19 cellular contexts compared by ENCODE assay signal in genomic region chr14:54438703-54439102, GRCh38. TPM values are rescaled to one million over a fixed set of nuclear protein-coding genes. Genes with fewer than 3 reads are reported as not detected.
DNase-seq lines count a peak whose midpoint lies in the region; ATAC-seq, FAIRE-seq and TF ChIP-seq lines count a peak whose summit lies in the region.
"Had no signal": no experiment of that assay in that cellular context is flagged by ENCODE, and none has a peak within 500 bp of the region (broad histone marks: within the 10 kb centered on the region; RNA-seq: fewer than 3 reads in every experiment).

No MANE protein-coding gene starts in this region.

- no peak for FAIRE-seq in A549 (lab: Jason Lieb, UNC)
- FAIRE-seq: bronchial epithelial cell, islet of Langerhans had no signal

- peak overlapping the region; percentile 21 for H3K4me3 Mint-ChIP-seq in T-helper 17 cell

- CTCF ChIA-PET in A549 (lab: Yijun Ruan, JAX) = interaction anchor here (0.7 to 2.1 kb wide), 3 partner anchors 15 to 72 kb away, joined by 3 to 9 read pairs (median 4); partner anchors contain the start of gene CDKN3

- H3K27ac ChIP-seq in A549 = no peak overlapping the region

- H3K4me1 ChIP-seq in A549 = peaks cover 40% of the 10 kb centered on the region

- no peak for TF ChIP-seq POLR2A in A549 (IDR thresholded peaks at IDR 0.05; ENCODE audit: low read length)

- H3K4me2 ChIP-seq in A549 = peak overlapping the region; percentile 93; the same call in 2 of the 3 replicates

- TF ChIP-seq CTCF in A549 (IDR thresholded peaks at IDR 0.05) = no peak

- H3K4me1 Mint-ChIP-seq in T-helper 17 cell = peaks cover 47% of the 10 kb centered on the region

- no peaks in the 10 kb centered on the region for H3K36me3 Mint-ChIP-seq in T-helper 17 cell (ENCODE audit: low read depth)

- no peak overlapping the region for H3K27ac Mint-ChIP-seq in T-helper 17 cell

- no peaks in the 10 kb centered on the region for H3K27me3 Mint-ChIP-seq in T-helper 17 cell

- TF ChIP-seq RAD21 in A549 (conservative IDR thresholded peaks at IDR 0.05 in 1 of 2, IDR thresholded peaks at IDR 0.05 in 1 of 2) = no peak

- 91% methylated on average over 4 of the region's 4 CpGs for WGBS in A549 (ENCODE audit: missing lambda C conversion rate)

- POLR2A ChIA-PET in A549 (lab: Yijun Ruan, JAX) = no interaction called here

- no peak for DNase-seq in A549 (ENCODE audit: low read depth in 1 of 2, low spot score in 1 of 2)
- peak; percentile 7 for DNase-seq in EL
- DNase-seq in T-helper 17 cell = no peak
- peak; percentile 23 for DNase-seq in iPS DF 19.7 (ENCODE audit: low read depth, low spot score)
- DNase-seq in dedifferentiated amniotic fluid mesenchymal stem cell (ENCODE audit: extremely low spot score) = no peak
- DNase-seq in stimulated activated CD4-positive, alpha-beta T cell treated with anti-CD3 and anti-CD28 coated beads, Interleukin-4, amount 100 ng/mL, for 24 hours = no peak
- DNase-seq: activated naive CD4-positive, alpha-beta T cell; AML-193; DMS53; foreskin melanocyte; NCI-H1694 treated with DMSO at 0.1 percent for 48 hours; NCI-H774; posterior cingulate gyrus; stimulated activated CD4-positive, alpha-beta T cell treated with anti-CD3 and anti-CD28 coated beads, Interleukin-12 subunit alpha, Interleukin-12 subunit beta, amount 100 ng/mL, for 4 hours had no signal

- no peak for TF ChIP-seq EP300 in A549 (IDR thresholded peaks at IDR 0.05)

- no peaks in the 10 kb centered on the region for H3K9me3 ChIP-seq in A549
- no peaks in the 10 kb centered on the region for H3K9me3 ChIP-seq in T-helper 17 cell (ENCODE audit: control insufficient read depth, low read length, poor library complexity, severe bottlenecking)
- H3K9me3 ChIP-seq: HAP-1 had no signal

- H3K4me3 ChIP-seq in A549 = no peak overlapping the region
- H3K4me3 ChIP-seq: HAP-1 had no signal

- ATAC-seq in A549 (no peak), T-helper 17 cell (no peak), HG03039 (IDR thresholded peaks at IDR 0.05; ENCODE audit: unreplicated experiment) (no peak)
- ATAC-seq in activated CD4-positive, CD25-positive, alpha-beta regulatory T cell treated with anti-CD3 and anti-CD28 coated beads, Interleukin-2, amount 50 U/mL, for 24 hours = no peak

TF ChIP-seq in A549, 52 proteins besides CTCF, POLR2A, EP300 and RAD21:
- TF ChIP-seq ZFP36 (IDR thresholded peaks at IDR 0.05; ENCODE audit: borderline replicate concordance, partially characterized antibody) = no peak
- TF ChIP-seq MAZ (IDR thresholded peaks at IDR 0.05; ENCODE audit: borderline replicate concordance, low read depth, low read length) = no peak
- no peak for TF ChIP-seq RCOR1 (IDR thresholded peaks at IDR 0.05; ENCODE audit: low read depth, low read length)
- TF ChIP-seq NR3C1 (IDR thresholded peaks at IDR 0.05) = no peak
- TF ChIP-seq TFCP2L1 (CRISPR knock-in tag; IDR thresholded peaks at IDR 0.05) = no peak
- TF ChIP-seq GATA3 (IDR thresholded peaks at IDR 0.05; ENCODE audit: borderline replicate concordance) = no peak
- TF ChIP-seq ATOH8 (CRISPR knock-in tag; IDR thresholded peaks at IDR 0.05; ENCODE audit: low read depth) = no peak
- TF ChIP-seq EHMT2 (IDR thresholded peaks at IDR 0.05; ENCODE audit: low read depth) = no peak
- no peak for TF ChIP-seq EHF (CRISPR knock-in tag; IDR thresholded peaks at IDR 0.05)
- no peak for TF ChIP-seq TP53 (CRISPR knock-in tag; IDR thresholded peaks at IDR 0.05)
- no peak for TF ChIP-seq ELK1 (IDR thresholded peaks at IDR 0.05; ENCODE audit: low read depth, low read length)
- no peak for TF ChIP-seq POLR2AphosphoS2 (conservative IDR thresholded peaks at IDR 0.05; ENCODE audit: low read length)
- TF ChIP-seq HOXB13 (CRISPR knock-in tag; IDR thresholded peaks at IDR 0.05; ENCODE audit: low read depth) = no peak
- no peak for TF ChIP-seq E2F6 (IDR thresholded peaks at IDR 0.05; ENCODE audit: borderline replicate concordance, low read depth)

RNA-seq across cellular contexts. Expression of gene CNIH1, which starts 2.5 kb away (rescaled TPM):
- 411 and 487 TPM in 2 replicates for polyA plus RNA-seq in A549 (2011; rRNA removed)
- 172 and 215 TPM in 2 replicates for polyA plus RNA-seq in A549 (2012; cell fraction: cytosol; rRNA removed)
- 144 and 174 TPM in 2 replicates for polyA plus RNA-seq in A549 (2012; cell fraction: nucleus; rRNA removed)
- polyA plus RNA-seq in A549 (2017; fragmentation: RNase III; extraction: RNeasy Plus Mini Kit Qiagen cat#74134 plus additional on column Dnase treatment) = 337 to 361 TPM (median 347 TPM) in 3 replicates
- polyA minus RNA-seq in A549 (2011; rRNA and poly(A)+ RNA removed) = 453 and 486 TPM in 2 replicates
- 10 to 100 TPM; 46.8 to 48.3 TPM for total RNA-seq in T-helper 17 cell

RNA-seq across cellular contexts. Expression of gene CDKN3, which starts 41.9 kb away (rescaled TPM):
- polyA plus RNA-seq in A549 (2011; rRNA removed) (142 and 154 TPM in 2 replicates), A549 (2017; fragmentation: RNase III; extraction: RNeasy Plus Mini Kit Qiagen cat#74134 plus additional on column Dnase treatment) (62.7 to 78.5 TPM (median 67.4 TPM) in 3 replicates)
- polyA plus RNA-seq in A549 (2012; cell fraction: cytosol; rRNA removed) = 73.7 and 84.9 TPM in 2 replicates
- polyA plus RNA-seq in A549 (2012; cell fraction: nucleus; rRNA removed) = 15.3 and 23.7 TPM in 2 replicates
- 22.6 and 30.9 TPM in 2 replicates for polyA minus RNA-seq in A549 (2011; rRNA and poly(A)+ RNA removed)
- 1 to 10 TPM; 1.1 to 1.5 TPM for total RNA-seq in T-helper 17 cell

RNA-seq across cellular contexts. Expression of gene GMFB, which starts 50.1 kb away (rescaled TPM):
- polyA plus RNA-seq in A549 (2011; rRNA removed) = 35.3 and 45.5 TPM in 2 replicates
- 7.0 TPM in 2 replicates for polyA plus RNA-seq in A549 (2012; cell fraction: cytosol; rRNA removed)
- polyA plus RNA-seq in A549 (2012; cell fraction: nucleus; rRNA removed) = 3.9 and 6.6 TPM in 2 replicates
- polyA plus RNA-seq in A549 (2017; fragmentation: RNase III; extraction: RNeasy Plus Mini Kit Qiagen cat#74134 plus additional on column Dnase treatment) = 56.8 to 66.7 TPM (median 62.3 TPM) in 3 replicates
- 10.9 and 11.4 TPM in 2 replicates for polyA minus RNA-seq in A549 (2011; rRNA and poly(A)+ RNA removed)
- total RNA-seq in T-helper 17 cell = 10 to 100 TPM; 25.4 to 42.5 TPM

Comparison
In these comparisons a context has a peak if more than half of its experiments do, and no peak if none do; other contexts are left out.
1. DNase-seq: peak in EL (single experiment) and iPS DF 19.7 (single experiment); none in A549 (0 of 2), T-helper 17 cell (0 of 3), dedifferentiated amniotic fluid mesenchymal stem cell (single experiment) and stimulated activated CD4-positive, alpha-beta T cell treated with anti-CD3 and anti-CD28 coated beads, Interleukin-4, amount 100 ng/mL, for 24 hours (single experiment).